ENCODE assay signal across 13 cellular contexts in genomic region chr18:6752200-6752873, GRCh38. TPM values are rescaled to one million over a fixed set of nuclear protein-coding genes. Genes with fewer than 3 reads are reported as not detected.
A peak's percentile ranks its signal among the peaks of the same experiment; 100 is the strongest.
DNase-seq lines count a peak whose midpoint lies in the region; ATAC-seq and TF ChIP-seq lines count a peak whose summit lies in the region.
"Had no signal": no experiment of that assay in that cellular context is flagged by ENCODE, and none has a peak within 500 bp of the region (broad histone marks: within the 10 kb centered on the region; RNA-seq: fewer than 3 reads in every experiment).

No MANE protein-coding gene starts in this region.

- H3K27ac ChIP-seq in neural progenitor cell: peak overlapping the region; percentile 18

- H3K27me3 Mint-ChIP-seq in neural progenitor cell (ENCODE audit: insufficient read depth, low read depth): no peaks in the 10 kb centered on the region
- H3K27me3 Mint-ChIP-seq: dendritic cell treated with granulocyte-macrophage colony-stimulating factor and Interleukin-4, amounts not matched to agents 40 ng/mL and 50 ng/mL, for 4 days; T-helper 17 cell had no signal

- no peak overlapping the region for H2AFZ ChIP-seq in neural progenitor cell (replicated peaks)

- H3K36me3 ChIP-seq in neural progenitor cell: no peaks in the 10 kb centered on the region

- no peak overlapping the region for H3K4me3 ChIP-seq in fibroblast of pulmonary artery (replicated peaks; ENCODE audit: low read depth, low read length)
- peak overlapping the region; percentile 4 for H3K4me3 ChIP-seq in neural progenitor cell

- peak overlapping the region; percentile 57 for H3K4me2 ChIP-seq in neural progenitor cell

- H3K9ac ChIP-seq in neural progenitor cell: no peak overlapping the region

- peaks cover 19% of the 10 kb centered on the region for H3K4me1 ChIP-seq in neural progenitor cell

- ATAC-seq in left cardiac atrium: peak; percentile 38 to 58
- no peak for ATAC-seq in Right ventricle myocardium superior (ENCODE audit: poor library complexity)
- ATAC-seq in GM18861 (IDR thresholded peaks at IDR 0.05; ENCODE audit: unreplicated experiment): no peak
- ATAC-seq: left lobe of liver, T-helper 17 cell had no signal

- peak overlapping the region; percentile 75 for H3K4me3 Mint-ChIP-seq in neural progenitor cell
- H3K4me3 Mint-ChIP-seq: dendritic cell treated with granulocyte-macrophage colony-stimulating factor and Interleukin-4, amounts not matched to agents 40 ng/mL and 50 ng/mL, for 4 days; T-helper 17 cell had no signal

- TF ChIP-seq CTCF in fibroblast of pulmonary artery (IDR thresholded peaks at IDR 0.05; ENCODE audit: low read length, missing control alignments) (no peak), neural progenitor cell (IDR thresholded peaks at IDR 0.05) (no peak)

- peaks cover 6% of the 10 kb centered on the region for H4K20me1 ChIP-seq in neural progenitor cell (ENCODE audit: low read depth)

- DNase-seq in left cardiac atrium (no peak), Right ventricle myocardium superior (no peak), fibroblast of pulmonary artery (ENCODE audit: low read depth) (peak; percentile 17), neural progenitor cell (ENCODE audit: low spot score) (peak; percentile 73), COLO668 (lab: John Stamatoyannopoulos, UW; ENCODE audit: unreplicated experiment) (no peak), dedifferentiated amniotic fluid mesenchymal stem cell (ENCODE audit: extremely low spot score) (no peak), NCI-H1105 treated with DMSO at 0.1 percent for 48 hours (lab: John Stamatoyannopoulos, UW) (no peak)
- DNase-seq: activated T-cell treated with anti-CD3 and anti-CD28 coated beads for 4 hours, NCI-H524, T-helper 17 cell had no signal

- H3K9me3 Mint-ChIP-seq in neural progenitor cell: peaks cover 27% of the 10 kb centered on the region

- H3K27me3 ChIP-seq in neural progenitor cell: no peaks in the 10 kb centered on the region

- H3K36me3 Mint-ChIP-seq in neural progenitor cell: peaks cover 20% of the 10 kb centered on the region

- peaks cover 49% of the 10 kb centered on the region for H3K4me1 Mint-ChIP-seq in neural progenitor cell
- H3K4me1 Mint-ChIP-seq: T-helper 17 cell had no signal

- intact Hi-C loops in left cardiac atrium (cut with DNase I) (no loop called here), Right ventricle myocardium superior (cut with DNase I) (no loop called here)

- peaks cover 8% of the 10 kb centered on the region for H3F3A ChIP-seq in neural progenitor cell (ENCODE audit: low read depth)

- H3K27ac Mint-ChIP-seq in neural progenitor cell: peak overlapping the region; percentile 99
- H3K27ac Mint-ChIP-seq: dendritic cell treated with granulocyte-macrophage colony-stimulating factor and Interleukin-4, amounts not matched to agents 40 ng/mL and 50 ng/mL, for 4 days; T-helper 17 cell had no signal

- no peaks in the 10 kb centered on the region for H3K79me2 ChIP-seq in neural progenitor cell (ENCODE audit: low read depth)

- H3K9me3 ChIP-seq in neural progenitor cell (ENCODE audit: low read depth): no peaks in the 10 kb centered on the region

RNA-seq across cellular contexts. Expression of gene ARHGAP28, which starts 22.8 kb away (rescaled TPM):
- total RNA-seq in left cardiac atrium (1 to 10 TPM; 1.8 to 3.5 TPM), Right ventricle myocardium superior (1.1 TPM), neural progenitor cell (ENCODE audit: low replicate concordance) (19.1 and 25.7 TPM in 2 replicates)
- total RNA-seq: T-helper 17 cell had no signal

Comparison
In these comparisons a context has a peak if more than half of its experiments do, and no peak if none do; other contexts are left out.
1. ATAC-seq: peak in left cardiac atrium (2 of 2); none in Right ventricle myocardium superior (single experiment) and GM18861 (single experiment).
2. DNase-seq: peak in fibroblast of pulmonary artery (single experiment) and neural progenitor cell (single experiment); none in left cardiac atrium (single experiment), Right ventricle myocardium superior (single experiment), COLO668 (single experiment), dedifferentiated amniotic fluid mesenchymal stem cell (single experiment) and NCI-H1105 treated with DMSO at 0.1 percent for 48 hours (single experiment).